In the genomic region with DNA sequence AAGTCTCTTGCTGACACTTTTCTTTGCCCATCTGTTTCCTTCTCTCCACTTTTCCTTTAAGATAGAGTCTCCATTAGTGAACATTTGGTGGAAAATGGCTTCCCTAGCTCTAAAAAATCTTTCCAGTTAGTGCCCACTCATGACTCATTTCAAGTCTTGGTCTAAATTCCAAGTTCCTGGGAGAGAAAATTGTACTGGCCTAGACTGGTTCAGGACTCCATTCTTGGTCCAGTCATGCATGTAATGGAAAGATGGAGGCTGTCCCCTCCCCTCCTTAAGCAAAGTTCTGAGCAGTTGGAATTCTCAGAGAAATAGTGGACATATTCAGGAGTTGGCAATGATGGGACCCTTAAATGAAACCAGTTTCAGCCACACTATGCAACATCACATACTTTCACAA, we compare ENCODE assay signal across 18 cellular contexts. TPM values are rescaled to one million over a fixed set of nuclear protein-coding genes. Genes with fewer than 3 reads are reported as not detected.
A peak's percentile ranks its signal among the peaks of the same experiment; 100 is the strongest.
DNase-seq lines count a peak whose midpoint lies in the region; ATAC-seq and TF ChIP-seq lines count a peak whose summit lies in the region.
"Had no signal": no experiment of that assay in that cellular context is flagged by ENCODE, and none has a peak within 500 bp of the region (broad histone marks: within the 10 kb centered on the region; RNA-seq: fewer than 3 reads in every experiment).

No MANE protein-coding gene starts in this region.

- no peak overlapping the region for H3K27ac ChIP-seq in tibial nerve
- H3K27ac ChIP-seq: BLaER1, vagina had no signal

- no peak for TF ChIP-seq POLR2A in tibial nerve (IDR thresholded peaks at IDR 0.05)

- no peaks in the 10 kb centered on the region for H3K27me3 ChIP-seq in tibial nerve
- H3K27me3 ChIP-seq: BLaER1, vagina had no signal

- H3K4me1 ChIP-seq in mucosa of descending colon (ENCODE audit: low read depth), result no peaks in the 10 kb centered on the region
- peaks cover 0 to 12% (median under 1%) of the 10 kb centered on the region in 4 donors for H3K4me1 ChIP-seq in tibial nerve

- TF ChIP-seq EP300 in tibial nerve (IDR thresholded peaks at IDR 0.05), result no peak

- no peaks in the 10 kb centered on the region for H3K9me3 ChIP-seq in mucosa of descending colon
- H3K9me3 ChIP-seq in tibial nerve, result no peaks in the 10 kb centered on the region
- H3K9me3 ChIP-seq: BLaER1, vagina had no signal

- intact Hi-C loops in mucosa of descending colon (cut with DNase I, micrococcal nuclease), result no loop called here

- ATAC-seq in mucosa of descending colon (no peak), HG03565 (IDR thresholded peaks at IDR 0.05; ENCODE audit: unreplicated experiment) (no peak)

- TF ChIP-seq CTCF in mucosa of descending colon (IDR thresholded peaks at IDR 0.05) (no peak), tibial nerve (IDR thresholded peaks at IDR 0.05) (no peak)

- DNase-seq in EL (peak; percentile 47), RKO (ENCODE audit: low spot score) (peak; percentile 20), fibroblast of gingiva (ENCODE audit: low read depth) (peak; percentile 35), non-pigmented ciliary epithelial cell (ENCODE audit: low read depth) (peak; percentile 34), NCI-H2171 treated with DMSO at 0.1 percent for 48 hours (lab: John Stamatoyannopoulos, UW) (no peak), mucosa of descending colon (no peak), tibial nerve (ENCODE audit: low spot score in 2 of 2) (no peak)
- DNase-seq: activated CD4-positive, alpha-beta memory T cell treated with anti-CD3 and anti-CD28 coated beads for 36 hours; activated T-cell treated with anti-CD3 and anti-CD28 coated beads, Interleukin-2, amount 50 U/mL, for 48 hours; erythroblast; NCI-H2029 treated with DMSO at 0.1 percent for 48 hours; NCI-H526; nephron progenitor cell; retina had no signal

- no peak overlapping the region for H3K4me3 ChIP-seq in mucosa of descending colon
- H3K4me3 ChIP-seq in tibial nerve, result no peak overlapping the region
- H3K4me3 ChIP-seq: BLaER1, coronary artery, vagina had no signal

- H3K36me3 ChIP-seq in mucosa of descending colon (ENCODE audit: low read depth) (no peaks in the 10 kb centered on the region), tibial nerve (peaks cover 0 to 30% (median 0%) of the 10 kb centered on the region in 3 donors)

RNA-seq across cellular contexts. Expression of a gene that starts 3.8 kb away (rescaled TPM):
- total RNA-seq in mucosa of descending colon (100 to 1,000 TPM in 2 of 3 donors, 10 to 100 TPM in 1; 85.6 to 230 (median 101) TPM), tibial nerve (10 to 100 TPM; 12.0 to 26.7 (median 17.3) TPM)

RNA-seq across cellular contexts. Expression of a gene that starts 33.4 kb away (rescaled TPM):
- 10 to 100 TPM; 20.7 to 35.4 (median 31.6) TPM for total RNA-seq in mucosa of descending colon
- total RNA-seq in tibial nerve, result 10 to 100 TPM; 18.6 to 34.3 (median 21.7) TPM

Comparison
In these comparisons a context has a peak if more than half of its experiments do, and no peak if none do; other contexts are left out.
1. DNase-seq: peak in EL (single experiment), RKO (single experiment), fibroblast of gingiva (single experiment) and non-pigmented ciliary epithelial cell (single experiment); none in NCI-H2171 treated with DMSO at 0.1 percent for 48 hours (single experiment), mucosa of descending colon (0 of 3) and tibial nerve (0 of 2).